9 cellular contexts compared by ENCODE assay signal in the genomic region with DNA sequence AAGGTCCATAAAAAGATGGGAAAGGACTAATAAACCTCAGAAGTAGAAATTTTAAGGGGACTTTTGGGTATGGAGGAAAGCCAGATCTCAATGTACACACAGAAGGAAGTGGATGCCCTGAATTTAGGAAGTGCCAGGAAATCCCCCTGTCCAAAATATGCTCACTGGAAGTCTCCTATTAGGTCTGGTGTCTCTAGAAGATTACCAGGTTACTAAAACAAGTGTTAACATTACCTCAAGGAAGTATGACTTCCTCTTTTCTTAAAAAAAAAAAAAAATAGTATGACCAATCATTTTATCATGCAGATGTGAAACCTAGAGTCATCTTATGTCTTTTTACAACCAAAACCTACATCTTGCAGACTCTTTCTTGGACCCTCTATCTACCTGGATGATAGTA. TPM values are rescaled to one million over a fixed set of nuclear protein-coding genes. Genes with fewer than 3 reads are reported as not detected.
DNase-seq lines count a peak whose midpoint lies in the region; ATAC-seq and TF ChIP-seq lines count a peak whose summit lies in the region.
"Had no signal": no experiment of that assay in that cellular context is flagged by ENCODE, and none has a peak within 500 bp of the region (broad histone marks: within the 10 kb centered on the region; RNA-seq: fewer than 3 reads in every experiment).

No MANE protein-coding gene starts in this region.

- H3K27me3 Mint-ChIP-seq in activated CD4-positive, alpha-beta memory T cell treated with anti-CD3 and anti-CD28 coated beads, Interleukin-2, amount 10 ng/mL, durations not matched to agents 7 days and 5 days: no peaks in the 10 kb centered on the region
- no peaks in the 10 kb centered on the region for H3K27me3 Mint-ChIP-seq in CD4-positive, alpha-beta memory T cell
- H3K27me3 Mint-ChIP-seq in activated naive CD4-positive, alpha-beta T cell treated with anti-CD3 and anti-CD28 coated beads for 36 hours (ENCODE audit: low read depth): no peaks in the 10 kb centered on the region

- H3K4me3 Mint-ChIP-seq in activated CD4-positive, alpha-beta memory T cell treated with anti-CD3 and anti-CD28 coated beads, Interleukin-2, amount 10 ng/mL, durations not matched to agents 7 days and 5 days: peak overlapping the region; percentile 26
- H3K4me3 Mint-ChIP-seq in CD4-positive, alpha-beta memory T cell: peak overlapping the region in 4 of 8 donors; percentile 0 to 18 (median 9)
- H3K4me3 Mint-ChIP-seq in activated naive CD4-positive, alpha-beta T cell treated with anti-CD3 and anti-CD28 coated beads for 36 hours: no peak overlapping the region
- H3K4me3 Mint-ChIP-seq: nephron had no signal

- ATAC-seq in GM19438 (IDR thresholded peaks at IDR 0.05; ENCODE audit: low read depth, unreplicated experiment) (peak; percentile 36), HG03354 (IDR thresholded peaks at IDR 0.05; ENCODE audit: poor library complexity, severe bottlenecking, unreplicated experiment) (peak; percentile 52)

- BruUV-seq in A673 (replicated peaks; lab: Mats Ljungman, UMichigan): no TSS peak

- DNase-seq in GM10248 (ENCODE audit: extremely low spot score) (peak; percentile 56), amniotic stem cell (lab: John Stamatoyannopoulos, UW) (no peak), A673 (ENCODE audit: low spot score) (no peak)
- DNase-seq in activated CD4-positive, alpha-beta memory T cell treated with anti-CD3 and anti-CD28 coated beads, Interleukin-2, amount 10 ng/mL, durations not matched to agents 7 days and 5 days: no peak
- no peak for DNase-seq in CD4-positive, alpha-beta memory T cell
- no peak for DNase-seq in activated naive CD4-positive, alpha-beta T cell treated with anti-CD3 and anti-CD28 coated beads for 36 hours

- H3K4me3 ChIP-seq in A673 (ENCODE audit: low read depth, low read length, poor library complexity, severe bottlenecking): no peak overlapping the region
- no peak overlapping the region for H3K4me3 ChIP-seq in CD4-positive, alpha-beta memory T cell (ENCODE audit: low read length in 2 of 2)

- H3K4me1 Mint-ChIP-seq in activated CD4-positive, alpha-beta memory T cell treated with anti-CD3 and anti-CD28 coated beads, Interleukin-2, amount 10 ng/mL, durations not matched to agents 7 days and 5 days: peaks cover 70% of the 10 kb centered on the region
- peaks cover 31 to 59% (median 45%) of the 10 kb centered on the region in 4 donors for H3K4me1 Mint-ChIP-seq in CD4-positive, alpha-beta memory T cell
- H3K4me1 Mint-ChIP-seq in activated naive CD4-positive, alpha-beta T cell treated with anti-CD3 and anti-CD28 coated beads for 36 hours (ENCODE audit: low read depth): peaks cover 36% of the 10 kb centered on the region
- H3K4me1 Mint-ChIP-seq: nephron had no signal

- peak overlapping the region; percentile 77 for H3K27ac Mint-ChIP-seq in activated CD4-positive, alpha-beta memory T cell treated with anti-CD3 and anti-CD28 coated beads, Interleukin-2, amount 10 ng/mL, durations not matched to agents 7 days and 5 days
- H3K27ac Mint-ChIP-seq in CD4-positive, alpha-beta memory T cell: peak overlapping the region in 3 of 7 donors; percentile 9 to 56 (median 15)
- no peak overlapping the region for H3K27ac Mint-ChIP-seq in activated naive CD4-positive, alpha-beta T cell treated with anti-CD3 and anti-CD28 coated beads for 36 hours
- H3K27ac Mint-ChIP-seq: nephron had no signal

- no peaks in the 10 kb centered on the region for H3K4me1 ChIP-seq in A673 (ENCODE audit: insufficient read depth, low read length, poor library complexity, severe bottlenecking)
- H3K4me1 ChIP-seq in CD4-positive, alpha-beta memory T cell (ENCODE audit: insufficient read depth, low read length): peaks cover 46% of the 10 kb centered on the region

- no peaks in the 10 kb centered on the region for H3K9me3 Mint-ChIP-seq in activated CD4-positive, alpha-beta memory T cell treated with anti-CD3 and anti-CD28 coated beads, Interleukin-2, amount 10 ng/mL, durations not matched to agents 7 days and 5 days
- peaks cover 0 to 1% (median 0%) of the 10 kb centered on the region in 8 donors for H3K9me3 Mint-ChIP-seq in CD4-positive, alpha-beta memory T cell
- H3K9me3 Mint-ChIP-seq in activated naive CD4-positive, alpha-beta T cell treated with anti-CD3 and anti-CD28 coated beads for 36 hours: no peaks in the 10 kb centered on the region
- H3K9me3 Mint-ChIP-seq: nephron had no signal

- H3K9me3 ChIP-seq in A673 (ENCODE audit: low read depth, low read length, poor library complexity, severe bottlenecking): no peaks in the 10 kb centered on the region
- no peaks in the 10 kb centered on the region for H3K9me3 ChIP-seq in CD4-positive, alpha-beta memory T cell (ENCODE audit: control insufficient read depth in 1 of 2, low read length in 2 of 2)

- peaks cover 89% of the 10 kb centered on the region for H3K36me3 Mint-ChIP-seq in activated CD4-positive, alpha-beta memory T cell treated with anti-CD3 and anti-CD28 coated beads, Interleukin-2, amount 10 ng/mL, durations not matched to agents 7 days and 5 days (ENCODE audit: low read depth)
- H3K36me3 Mint-ChIP-seq in CD4-positive, alpha-beta memory T cell: peaks cover 67 to 68% of the 10 kb centered on the region in 2 donors
- peaks cover 19% of the 10 kb centered on the region for H3K36me3 Mint-ChIP-seq in activated naive CD4-positive, alpha-beta T cell treated with anti-CD3 and anti-CD28 coated beads for 36 hours (ENCODE audit: low read depth)

- no peaks in the 10 kb centered on the region for H3K36me3 ChIP-seq in A673 (ENCODE audit: insufficient read depth, low read length, poor library complexity, severe bottlenecking)
- H3K36me3 ChIP-seq in CD4-positive, alpha-beta memory T cell (ENCODE audit: insufficient read depth, low read length): peaks cover 19% of the 10 kb centered on the region

- intact Hi-C loops in A673 (cut with micrococcal nuclease; ENCODE audit: unreplicated experiment): no loop called here
- intact Hi-C loops in CD4-positive, alpha-beta memory T cell (cut with micrococcal nuclease): no loop called here
- intact Hi-C loops in activated naive CD4-positive, alpha-beta T cell treated with anti-CD3 and anti-CD28 coated beads for 36 hours (cut with micrococcal nuclease): no loop called here

- POLR2A ChIA-PET in GM10248 (lab: Yijun Ruan, JAX) (interaction anchor here (0.7 to 1.5 kb wide), 4 partner anchors 12 to 180 kb away, joined by 3 to 4 read pairs (median 3); no protein-coding TSS in a partner anchor), A673 (lab: Charles Lee; ENCODE audit: low non-redundant PET) (no interaction called here)
- POLR2A ChIA-PET in activated CD4-positive, alpha-beta memory T cell treated with anti-CD3 and anti-CD28 coated beads, Interleukin-2, amount 10 ng/mL, durations not matched to agents 7 days and 5 days (lab: Charles Lee): interaction anchor here (0.9 to 6.2 kb wide), 5 partner anchors 16 to 520 kb away, joined by 3 to 46 read pairs (median 3); partner anchors contain the start of gene TTF2
- POLR2A ChIA-PET in CD4-positive, alpha-beta memory T cell (lab: Charles Lee; ENCODE audit: partially characterized antibody): interaction anchor here (2.5 kb wide), 1 partner anchor 25 kb away, joined by 8 read pairs; no protein-coding TSS in a partner anchor

- no peaks in the 10 kb centered on the region for H3K27me3 ChIP-seq in A673 (replicated peaks; ENCODE audit: insufficient read depth, low read depth, low read length, poor library complexity)
- no peaks in the 10 kb centered on the region for H3K27me3 ChIP-seq in CD4-positive, alpha-beta memory T cell (ENCODE audit: insufficient read depth, low read length)

- CTCF ChIA-PET in GM10248 (lab: Yijun Ruan, JAX) (interaction anchor here (1.0 to 3.0 kb wide), 3 partner anchors 17 to 37 kb away, joined by 3 to 13 read pairs (median 7); no protein-coding TSS in a partner anchor), A673 (lab: Charles Lee) (no interaction called here)
- CTCF ChIA-PET in activated CD4-positive, alpha-beta memory T cell treated with anti-CD3 and anti-CD28 coated beads, Interleukin-2, amount 10 ng/mL, durations not matched to agents 7 days and 5 days (lab: Charles Lee): interaction anchor here (1.9 kb wide), 1 partner anchor 34 kb away, joined by 5 read pairs; no protein-coding TSS in a partner anchor
- CTCF ChIA-PET in CD4-positive, alpha-beta memory T cell (lab: Charles Lee; ENCODE audit: partially characterized antibody): interaction anchor here (1.1 to 1.6 kb wide), 3 partner anchors 11 to 401 kb away, joined by 3 to 5 read pairs (median 3); no protein-coding TSS in a partner anchor
- CTCF ChIA-PET in activated naive CD4-positive, alpha-beta T cell treated with anti-CD3 and anti-CD28 coated beads for 36 hours (lab: Charles Lee): interaction anchor here (1.0 kb wide), 2 partner anchors 47 to 55 kb away, joined by 3 read pairs; no protein-coding TSS in a partner anchor

- TF ChIP-seq CTCF in GM10248 (IDR thresholded peaks at IDR 0.05; ENCODE audit: control extremely low read depth, extremely low read depth, low read depth, missing control alignments): no peak
- no peak for TF ChIP-seq CTCF in A673 (conservative IDR thresholded peaks at IDR 0.05; ENCODE audit: low read depth, low read length)

- H3K27ac ChIP-seq in A673 (ENCODE audit: low read depth, low read length, poor library complexity, severe bottlenecking): no peak overlapping the region
- no peak overlapping the region for H3K27ac ChIP-seq in CD4-positive, alpha-beta memory T cell (ENCODE audit: low read depth, low read length)

RNA-seq across cellular contexts. Expression of gene CD58, which starts 30.7 kb away (rescaled TPM):
- total RNA-seq in activated CD4-positive, alpha-beta memory T cell treated with anti-CD3 and anti-CD28 coated beads, Interleukin-2, amount 10 ng/mL, durations not matched to agents 7 days and 5 days: 10 to 100 TPM; 55.2 to 59.7 TPM
- total RNA-seq in A673 (2021): 8.2 and 9.1 TPM in 2 replicates
- 10 to 100 TPM; 25.2 to 30.9 TPM for total RNA-seq in CD4-positive, alpha-beta memory T cell
- 10 to 100 TPM; 58.2 to 61.3 TPM for polyA plus RNA-seq in CD4-positive, alpha-beta memory T cell
- 1 to 10 TPM; 3.9 to 4.2 TPM for total RNA-seq in activated naive CD4-positive, alpha-beta T cell treated with anti-CD3 and anti-CD28 coated beads for 36 hours
